Comparison of ENCODE assay signal across 8 cellular contexts in genomic region chr11:124762077-124762623, GRCh38. TPM values are rescaled to one million over a fixed set of nuclear protein-coding genes. Genes with fewer than 3 reads are reported as not detected.
DNase-seq lines count a peak whose midpoint lies in the region; ATAC-seq and TF ChIP-seq lines count a peak whose summit lies in the region.

TSS of gene ESAM (minus strand) at chr11:124762290. CDS start at chr11:124762154, 136 bp downstream.

- peak within 1 kb of the TSS; percentile 43 to 48 for H3K27ac ChIP-seq in prostate gland

- H3K36me3 ChIP-seq in prostate gland = no peaks in the 10 kb centered on the region

- WGBS in prostate gland = 1% methylated on average over 46 of the region's 56 CpGs

- no peak for TF ChIP-seq CTCF in prostate gland (IDR thresholded peaks at IDR 0.05)

- no peak for TF ChIP-seq POLR2A in prostate gland (IDR thresholded peaks at IDR 0.05)

- peak; percentile 60 for ATAC-seq in GM18502 (IDR thresholded peaks at IDR 0.05; ENCODE audit: poor library complexity, unreplicated experiment)
- ATAC-seq in HG02571 (IDR thresholded peaks at IDR 0.05; ENCODE audit: unreplicated experiment) = peak; percentile 48

- DNase-seq in NCI-H748 (lab: John Stamatoyannopoulos, UW; ENCODE audit: unreplicated experiment) = peak; percentile 57
- peak; percentile 58 for DNase-seq in activated T-helper 9 cell treated with anti-CD3 and anti-CD28 coated beads, Interleukin-2, amount 50 U/mL, for 16 hours (ENCODE audit: low read depth)
- DNase-seq in glomerular endothelial cell (ENCODE audit: extremely low read depth, low read depth, low spot score) = no peak
- DNase-seq in prostate gland (ENCODE audit: low spot score) = no peak
- DNase-seq in RKO (ENCODE audit: low spot score) = no peak
- no peak for DNase-seq in GOT3 (lab: John Stamatoyannopoulos, UW)

- peaks cover 13% of the 10 kb centered on the region for H3K4me1 ChIP-seq in prostate gland (replicated peaks)

- no peaks in the 10 kb centered on the region for H3K9me3 ChIP-seq in prostate gland

- intact Hi-C loops in prostate gland (cut with DNase I) = loop anchor here (2.0 kb wide), 1 partner anchor 89 kb away; the partner anchor contains the start of genes SIAE and SPA17

- H3K27me3 ChIP-seq in prostate gland (replicated peaks; ENCODE audit: insufficient read depth) = peaks cover 19% of the 10 kb centered on the region

- peak within 1 kb of the TSS; percentile 16 to 35 for H3K4me3 ChIP-seq in prostate gland

RNA-seq across cellular contexts. Expression of gene ESAM, which starts in this region (rescaled TPM):
- total RNA-seq in glomerular endothelial cell (297 and 465 TPM in 2 replicates), prostate gland (10 to 100 TPM; 12.1 to 18.6 TPM)

Comparison
In these comparisons a context has a peak if more than half of its experiments do, and no peak if none do; other contexts are left out.
1. RNA of gene ESAM (total RNA-seq): 297 to 465 TPM in glomerular endothelial cell; 12.1 to 18.6 TPM in prostate gland; every median in the first group is over 10 times any median in the second.
2. DNase-seq: peak in NCI-H748 (single experiment) and activated T-helper 9 cell treated with anti-CD3 and anti-CD28 coated beads, Interleukin-2, amount 50 U/mL, for 16 hours (single experiment); none in glomerular endothelial cell (single experiment), prostate gland (single experiment), RKO (single experiment) and GOT3 (single experiment).